35 cellular contexts compared by ENCODE assay signal in genomic region chr11:123047947-123048293, GRCh38. TPM values are rescaled to one million over a fixed set of nuclear protein-coding genes. Genes with fewer than 3 reads are reported as not detected.
DNase-seq lines count a peak whose midpoint lies in the region; ATAC-seq and TF ChIP-seq lines count a peak whose summit lies in the region.
"Had no signal": no experiment of that assay in that cellular context is flagged by ENCODE, and none has a peak within 500 bp of the region (broad histone marks: within the 10 kb centered on the region; RNA-seq: fewer than 3 reads in every experiment).

No MANE protein-coding gene starts in this region.

- CTCF ChIA-PET in activated naive CD4-positive, alpha-beta T cell treated with anti-CD3 and anti-CD28 coated beads, Interleukin-2, amount 10 ng/mL, durations not matched to agents 7 days and 5 days (lab: Charles Lee): interaction anchor here (1.3 to 3.5 kb wide), 2 partner anchors 25 to 199 kb away, joined by 4 to 12 read pairs; no protein-coding TSS in a partner anchor

- no peaks in the 10 kb centered on the region for H3K27me3 Mint-ChIP-seq in activated naive CD4-positive, alpha-beta T cell treated with anti-CD3 and anti-CD28 coated beads, Interleukin-2, amount 50 U/mL, for 24 hours
- H3K27me3 Mint-ChIP-seq in activated naive CD4-positive, alpha-beta T cell treated with anti-CD3 and anti-CD28 coated beads, Interleukin-2, amount 10 ng/mL, durations not matched to agents 7 days and 5 days: peaks cover 4% of the 10 kb centered on the region
- no peaks in the 10 kb centered on the region for H3K27me3 Mint-ChIP-seq in memory B cell
- H3K27me3 Mint-ChIP-seq in type B pancreatic cell: no peaks in the 10 kb centered on the region
- H3K27me3 Mint-ChIP-seq: B cell; CD4-positive, alpha-beta memory T cell; CD4-positive, alpha-beta T cell; CD4-positive, CD25-positive, alpha-beta regulatory T cell; CD8-positive, alpha-beta memory T cell had no signal

- H3K4me1 Mint-ChIP-seq in activated naive CD4-positive, alpha-beta T cell treated with anti-CD3 and anti-CD28 coated beads, Interleukin-2, amount 50 U/mL, for 24 hours: no peaks in the 10 kb centered on the region
- no peaks in the 10 kb centered on the region for H3K4me1 Mint-ChIP-seq in activated naive CD4-positive, alpha-beta T cell treated with anti-CD3 and anti-CD28 coated beads, Interleukin-2, amount 10 ng/mL, durations not matched to agents 7 days and 5 days
- H3K4me1 Mint-ChIP-seq in memory B cell (no peaks in the 10 kb centered on the region), type B pancreatic cell (ENCODE audit: unreplicated experiment) (peaks cover 4% of the 10 kb centered on the region)
- H3K4me1 Mint-ChIP-seq: B cell; CD14-positive monocyte; CD4-positive, alpha-beta memory T cell had no signal

- intact Hi-C loops in left ventricle myocardium superior (cut with micrococcal nuclease): no loop called here
- intact Hi-C loops in left ventricle myocardium inferior (cut with micrococcal nuclease): no loop called here

- H3K9me3 Mint-ChIP-seq in activated naive CD4-positive, alpha-beta T cell treated with anti-CD3 and anti-CD28 coated beads, Interleukin-2, amount 50 U/mL, for 24 hours: no peaks in the 10 kb centered on the region
- no peaks in the 10 kb centered on the region for H3K9me3 Mint-ChIP-seq in activated naive CD4-positive, alpha-beta T cell treated with anti-CD3 and anti-CD28 coated beads, Interleukin-2, amount 10 ng/mL, durations not matched to agents 7 days and 5 days
- H3K9me3 Mint-ChIP-seq in memory B cell: no peaks in the 10 kb centered on the region
- H3K9me3 Mint-ChIP-seq in type B pancreatic cell: no peaks in the 10 kb centered on the region
- H3K9me3 Mint-ChIP-seq: CD14-positive monocyte; CD4-positive, alpha-beta T cell; CD8-positive, alpha-beta memory T cell; CD8-positive, alpha-beta T cell had no signal

- DNase-seq in activated naive CD4-positive, alpha-beta T cell treated with anti-CD3 and anti-CD28 coated beads, Interleukin-2, amount 10 ng/mL, durations not matched to agents 7 days and 5 days: no peak
- DNase-seq in left ventricle myocardium superior: no peak
- no peak for DNase-seq in left ventricle myocardium inferior
- no peak for DNase-seq in memory B cell (ENCODE audit: low spot score in 2 of 2)
- peak; percentile 13 for DNase-seq in type B pancreatic cell (ENCODE audit: extremely low spot score, unreplicated experiment)
- DNase-seq in GF-D8 (lab: John Stamatoyannopoulos, UW): no peak
- DNase-seq: 8988T; ACHN; AML-193; BE2C; C1 segment of cervical spinal cord; Caco-2; Calu3; CD4-positive, alpha-beta memory T cell; CD4-positive, alpha-beta T cell; CD4-positive, CD25-positive, alpha-beta regulatory T cell; CD8-positive, alpha-beta memory T cell; CD8-positive, alpha-beta T cell; COR-L47; DMS 273 treated with DMSO at 0.1 percent for 48 hours; DMS153; DMS53; DMS79; DMS79 treated with DMSO at 0.1 percent for 48 hours; DND-41; EL had no signal

- no peaks in the 10 kb centered on the region for H3K27me3 ChIP-seq in left ventricle myocardium inferior (ENCODE audit: low read depth)
- H3K27me3 ChIP-seq: BE2C; BLaER1; BLaER1 treated with 17β-estradiol and CSF1 and Interleukin-3, amounts not matched to agents 10 nM and 100 nM had no signal

- no peak overlapping the region for H3K4me3 Mint-ChIP-seq in activated naive CD4-positive, alpha-beta T cell treated with anti-CD3 and anti-CD28 coated beads, Interleukin-2, amount 50 U/mL, for 24 hours
- no peak overlapping the region for H3K4me3 Mint-ChIP-seq in activated naive CD4-positive, alpha-beta T cell treated with anti-CD3 and anti-CD28 coated beads, Interleukin-2, amount 10 ng/mL, durations not matched to agents 7 days and 5 days
- H3K4me3 Mint-ChIP-seq in memory B cell (no peak overlapping the region), type B pancreatic cell (no peak overlapping the region)
- H3K4me3 Mint-ChIP-seq: B cell; CD14-positive monocyte; CD4-positive, alpha-beta memory T cell; CD4-positive, alpha-beta T cell; CD4-positive, CD25-positive, alpha-beta regulatory T cell; CD8-positive, alpha-beta memory T cell; CD8-positive, alpha-beta T cell had no signal

- no peak overlapping the region for H3K4me3 ChIP-seq in left ventricle myocardium inferior
- H3K4me3 ChIP-seq: A549; BLaER1; BLaER1 treated with 17β-estradiol and CSF1 and Interleukin-3, amounts not matched to agents 10 nM and 100 nM had no signal

- no peak overlapping the region for H3K27ac ChIP-seq in left ventricle myocardium inferior (replicated peaks)
- H3K27ac ChIP-seq: 22Rv1; A549; BLaER1; BLaER1 treated with 17β-estradiol and CSF1 and Interleukin-3, amounts not matched to agents 10 nM and 100 nM; C4-2B had no signal

- H3K27ac Mint-ChIP-seq in activated naive CD4-positive, alpha-beta T cell treated with anti-CD3 and anti-CD28 coated beads, Interleukin-2, amount 50 U/mL, for 24 hours: peak overlapping the region; percentile 1
- no peak overlapping the region for H3K27ac Mint-ChIP-seq in activated naive CD4-positive, alpha-beta T cell treated with anti-CD3 and anti-CD28 coated beads, Interleukin-2, amount 10 ng/mL, durations not matched to agents 7 days and 5 days
- H3K27ac Mint-ChIP-seq in memory B cell (peak overlapping the region; percentile 21), type B pancreatic cell (no peak overlapping the region)
- H3K27ac Mint-ChIP-seq: B cell; CD14-positive monocyte; CD4-positive, alpha-beta T cell; CD4-positive, CD25-positive, alpha-beta regulatory T cell; CD8-positive, alpha-beta memory T cell; CD8-positive, alpha-beta T cell had no signal

- ATAC-seq in left ventricle myocardium superior (peak; percentile 43), memory B cell (ENCODE audit: low read depth) (no peak), GM21423 (IDR thresholded peaks at IDR 0.05; ENCODE audit: unreplicated experiment) (no peak)
- ATAC-seq: A549; CD8-positive, alpha-beta T cell had no signal

- no peak for TF ChIP-seq CTCF in left ventricle myocardium inferior (IDR thresholded peaks at IDR 0.05; ENCODE audit: borderline replicate concordance)
- TF ChIP-seq CTCF in type B pancreatic cell (conservative IDR thresholded peaks at IDR 0.05): no peak

- H3K4me1 ChIP-seq in left ventricle myocardium inferior: peaks cover 4% of the 10 kb centered on the region
- H3K4me1 ChIP-seq: A549; BLaER1; BLaER1 treated with 17β-estradiol and CSF1 and Interleukin-3, amounts not matched to agents 10 nM and 100 nM; Caco-2 had no signal

- no peaks in the 10 kb centered on the region for H3K36me3 Mint-ChIP-seq in activated naive CD4-positive, alpha-beta T cell treated with anti-CD3 and anti-CD28 coated beads, Interleukin-2, amount 50 U/mL, for 24 hours
- H3K36me3 Mint-ChIP-seq in activated naive CD4-positive, alpha-beta T cell treated with anti-CD3 and anti-CD28 coated beads, Interleukin-2, amount 10 ng/mL, durations not matched to agents 7 days and 5 days: peaks cover 1% of the 10 kb centered on the region
- H3K36me3 Mint-ChIP-seq in memory B cell: peaks cover 4% of the 10 kb centered on the region
- no peaks in the 10 kb centered on the region for H3K36me3 Mint-ChIP-seq in type B pancreatic cell

- no peaks in the 10 kb centered on the region for H3K9me3 ChIP-seq in left ventricle myocardium inferior (replicated peaks)
- H3K9me3 ChIP-seq: A549; BE2C; BLaER1; BLaER1 treated with 17β-estradiol and CSF1 and Interleukin-3, amounts not matched to agents 10 nM and 100 nM; Caco-2 had no signal

- H3K36me3 ChIP-seq in left ventricle myocardium inferior: no peaks in the 10 kb centered on the region

RNA-seq across cellular contexts. Expression of gene HSPA8, which starts 14.0 kb away (rescaled TPM):
- total RNA-seq in left ventricle myocardium superior (1,352 TPM), left ventricle myocardium inferior (1,405 TPM), type B pancreatic cell (ENCODE audit: low replicate concordance) (1,178 and 1,213 TPM in 2 replicates)

Comparison
In these comparisons a context has a peak if more than half of its experiments do, and no peak if none do; other contexts are left out.
1. H3K27ac Mint-ChIP-seq: peak in activated naive CD4-positive, alpha-beta T cell treated with anti-CD3 and anti-CD28 coated beads, Interleukin-2, amount 50 U/mL, for 24 hours (single experiment) and memory B cell (single experiment); none in activated naive CD4-positive, alpha-beta T cell treated with anti-CD3 and anti-CD28 coated beads, Interleukin-2, amount 10 ng/mL, durations not matched to agents 7 days and 5 days (single experiment) and type B pancreatic cell (single experiment).